In genomic region chr1:160419838-160420169, GRCh38 we compare ENCODE assay signal across 20 cellular contexts. TPM values are rescaled to one million over a fixed set of nuclear protein-coding genes. Genes with fewer than 3 reads are reported as not detected.
DNase-seq lines count a peak whose midpoint lies in the region; ATAC-seq and TF ChIP-seq lines count a peak whose summit lies in the region.
"Had no signal": no experiment of that assay in that cellular context is flagged by ENCODE, and none has a peak within 500 bp of the region (broad histone marks: within the 10 kb centered on the region; RNA-seq: fewer than 3 reads in every experiment).

No MANE protein-coding gene starts in this region.

- no peaks in the 10 kb centered on the region for H3K36me3 ChIP-seq in CD8-positive, alpha-beta memory T cell (ENCODE audit: insufficient read depth, low read length)

- peaks cover 3% of the 10 kb centered on the region; the same call in 1 of the 2 replicates for H3K4me1 Mint-ChIP-seq in WTC11
- H3K4me1 Mint-ChIP-seq in CD8-positive, alpha-beta memory T cell, result no peaks in the 10 kb centered on the region
- H3K4me1 Mint-ChIP-seq in activated naive CD8-positive, alpha-beta T cell treated with anti-CD3 and anti-CD28 coated beads for 36 hours, result no peaks in the 10 kb centered on the region
- H3K4me1 Mint-ChIP-seq: B cell had no signal

- H3K9me3 Mint-ChIP-seq in WTC11, result no peaks in the 10 kb centered on the region
- no peaks in the 10 kb centered on the region for H3K9me3 Mint-ChIP-seq in CD8-positive, alpha-beta memory T cell
- H3K9me3 Mint-ChIP-seq in activated naive CD8-positive, alpha-beta T cell treated with anti-CD3 and anti-CD28 coated beads for 36 hours, result no peaks in the 10 kb centered on the region
- H3K9me3 Mint-ChIP-seq: CD8-positive, alpha-beta T cell; GM23338; HFFc6 had no signal

- H3K27ac Mint-ChIP-seq in WTC11, result peak overlapping the region; percentile 71; the same call in 1 of the 2 replicates
- no peak overlapping the region for H3K27ac Mint-ChIP-seq in CD8-positive, alpha-beta memory T cell
- H3K27ac Mint-ChIP-seq in activated naive CD8-positive, alpha-beta T cell treated with anti-CD3 and anti-CD28 coated beads for 36 hours, result no peak overlapping the region
- H3K27ac Mint-ChIP-seq: B cell; CD8-positive, alpha-beta T cell; HFFc6 had no signal

- TF ChIP-seq CTCF in GM13977 (IDR thresholded peaks at IDR 0.05; ENCODE audit: extremely low read depth, insufficient read depth, missing control alignments) (no peak), WTC11 (IDR thresholded peaks at IDR 0.05) (no peak)

- POLR2A ChIA-PET in WTC11 (lab: Charles Lee), result no interaction called here
- POLR2A ChIA-PET in CD8-positive, alpha-beta memory T cell (lab: Charles Lee), result no interaction called here

- no peak for ATAC-seq in WTC11
- ATAC-seq: CD8-positive, alpha-beta T cell; GM23338 had no signal

- CTCF ChIA-PET in WTC11 (lab: Charles Lee), result interaction anchor here (1.1 kb wide), 1 partner anchor 8 kb away, joined by 3 read pairs; no protein-coding TSS in a partner anchor
- CTCF ChIA-PET in CD8-positive, alpha-beta memory T cell (lab: Charles Lee), result no interaction called here

- no peak overlapping the region for H3K4me3 ChIP-seq in CD8-positive, alpha-beta memory T cell (ENCODE audit: low read length)
- H3K4me3 ChIP-seq: BLaER1 treated with 17β-estradiol and CSF1 and Interleukin-3, amounts not matched to agents 10 nM and 100 nM; GM23338 had no signal

- H3K27ac ChIP-seq in CD8-positive, alpha-beta memory T cell (ENCODE audit: low read depth, low read length), result no peak overlapping the region
- H3K27ac ChIP-seq: BLaER1 treated with 17β-estradiol and CSF1 and Interleukin-3, amounts not matched to agents 10 nM and 100 nM had no signal

- no peaks in the 10 kb centered on the region for H3K4me1 ChIP-seq in CD8-positive, alpha-beta memory T cell (ENCODE audit: insufficient read depth, low read length)

- H3K27me3 ChIP-seq in CD8-positive, alpha-beta memory T cell (ENCODE audit: insufficient read depth, low read length, poor library complexity, severe bottlenecking), result no peaks in the 10 kb centered on the region
- H3K27me3 ChIP-seq: BLaER1 treated with 17β-estradiol and CSF1 and Interleukin-3, amounts not matched to agents 10 nM and 100 nM had no signal

- H3K4me3 Mint-ChIP-seq in WTC11, result no peak overlapping the region
- no peak overlapping the region for H3K4me3 Mint-ChIP-seq in CD8-positive, alpha-beta memory T cell
- H3K4me3 Mint-ChIP-seq in activated naive CD8-positive, alpha-beta T cell treated with anti-CD3 and anti-CD28 coated beads for 36 hours, result no peak overlapping the region
- H3K4me3 Mint-ChIP-seq: B cell; CD8-positive, alpha-beta T cell; GM23338; HFFc6 had no signal

- DNase-seq in GM13977 (ENCODE audit: low spot score), result peak; percentile 3
- no peak for DNase-seq in WTC11 (ENCODE audit: low spot score)
- DNase-seq in islet precursor cell, result peak; percentile 26
- no peak for DNase-seq in effector CD4-positive, alpha-beta T cell
- no peak for DNase-seq in CD8-positive, alpha-beta memory T cell
- no peak for DNase-seq in activated naive CD8-positive, alpha-beta T cell treated with anti-CD3 and anti-CD28 coated beads for 36 hours
- DNase-seq: CD8-positive, alpha-beta T cell; COR-L47; DMS 273 treated with DMSO at 0.1 percent for 48 hours; DMS53; DND-41; EL; HCEC 1CT; HFFc6 had no signal

- in situ Hi-C loops in GM13977 (cut with MboI; ENCODE audit: low pct_unique_long_range_greater_than_20kb, low sequenced_read_pairs, unreplicated experiment), result loop anchor here (25.0 kb wide), 2 partner anchors 417 to 542 kb away; partner anchors contain the start of gene ITLN2

- no peaks in the 10 kb centered on the region for H3K27me3 Mint-ChIP-seq in WTC11 (ENCODE audit: low read depth)
- H3K27me3 Mint-ChIP-seq in CD8-positive, alpha-beta memory T cell, result peaks cover 0 to 5% of the 10 kb centered on the region in 2 donors
- no peaks in the 10 kb centered on the region for H3K27me3 Mint-ChIP-seq in activated naive CD8-positive, alpha-beta T cell treated with anti-CD3 and anti-CD28 coated beads for 36 hours
- H3K27me3 Mint-ChIP-seq: B cell had no signal

- peaks cover 58% of the 10 kb centered on the region for H3K36me3 Mint-ChIP-seq in WTC11
- H3K36me3 Mint-ChIP-seq in CD8-positive, alpha-beta memory T cell, result no peaks in the 10 kb centered on the region
- H3K36me3 Mint-ChIP-seq in activated naive CD8-positive, alpha-beta T cell treated with anti-CD3 and anti-CD28 coated beads for 36 hours, result no peaks in the 10 kb centered on the region
- H3K36me3 Mint-ChIP-seq: CD8-positive, alpha-beta T cell had no signal

- no peaks in the 10 kb centered on the region for H3K9me3 ChIP-seq in CD8-positive, alpha-beta memory T cell (ENCODE audit: low read length)
- H3K9me3 ChIP-seq: BLaER1 treated with 17β-estradiol and CSF1 and Interleukin-3, amounts not matched to agents 10 nM and 100 nM had no signal

TF ChIP-seq in WTC11, 78 proteins besides CTCF, POLR2A, EP300 and RAD21 (continues in another document):
- TF ChIP-seq ZNF232 (CRISPR knock-in tag; IDR thresholded peaks at IDR 0.05) (no peak), NFYB (CRISPR knock-in tag; conservative IDR thresholded peaks at IDR 0.05; ENCODE audit: low read depth) (no peak), ZNF219 (CRISPR knock-in tag; IDR thresholded peaks at IDR 0.05; ENCODE audit: borderline replicate concordance) (no peak), RORB (CRISPR knock-in tag; IDR thresholded peaks at IDR 0.05) (no peak), GTF2I (CRISPR knock-in tag; conservative IDR thresholded peaks at IDR 0.05) (no peak), NR2C2 (CRISPR knock-in tag; IDR thresholded peaks at IDR 0.05) (no peak), TEAD4 (CRISPR knock-in tag; IDR thresholded peaks at IDR 0.05) (no peak), SOX15 (CRISPR knock-in tag; IDR thresholded peaks at IDR 0.05) (no peak), NFE2L1 (CRISPR knock-in tag; IDR thresholded peaks at IDR 0.05) (no peak), E2F5 (CRISPR knock-in tag; IDR thresholded peaks at IDR 0.05) (no peak), NR1H2 (CRISPR knock-in tag; IDR thresholded peaks at IDR 0.05) (no peak), TCF7 (CRISPR knock-in tag; IDR thresholded peaks at IDR 0.05; ENCODE audit: low read depth) (no peak), CDX4 (CRISPR knock-in tag; IDR thresholded peaks at IDR 0.05; ENCODE audit: borderline replicate concordance) (no peak), PRRX2 (CRISPR knock-in tag; IDR thresholded peaks at IDR 0.05) (no peak)
- TF ChIP-seq, protein P1, sequence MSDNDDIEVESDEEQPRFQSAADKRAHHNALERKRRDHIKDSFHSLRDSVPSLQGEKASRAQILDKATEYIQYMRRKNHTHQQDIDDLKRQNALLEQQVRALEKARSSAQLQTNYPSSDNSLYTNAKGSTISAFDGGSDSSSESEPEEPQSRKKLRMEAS (CRISPR knock-in tag; IDR thresholded peaks at IDR 0.05), result no peak
- TF ChIP-seq, protein P2, sequence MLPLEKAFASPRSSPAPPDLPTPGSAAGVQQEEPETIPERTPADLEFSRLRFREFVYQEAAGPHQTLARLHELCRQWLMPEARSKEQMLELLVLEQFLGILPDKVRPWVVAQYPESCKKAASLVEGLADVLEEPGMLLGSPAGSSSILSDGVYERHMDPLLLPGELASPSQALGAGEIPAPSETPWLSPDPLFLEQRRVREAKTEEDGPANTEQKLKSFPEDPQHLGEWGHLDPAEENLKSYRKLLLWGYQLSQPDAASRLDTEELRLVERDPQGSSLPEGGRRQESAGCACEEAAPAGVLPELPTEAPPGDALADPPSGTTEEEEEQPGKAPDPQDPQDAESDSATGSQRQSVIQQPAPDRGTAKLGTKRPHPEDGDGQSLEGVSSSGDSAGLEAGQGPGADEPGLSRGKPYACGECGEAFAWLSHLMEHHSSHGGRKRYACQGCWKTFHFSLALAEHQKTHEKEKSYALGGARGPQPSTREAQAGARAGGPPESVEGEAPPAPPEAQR (CRISPR knock-in tag; IDR thresholded peaks at IDR 0.05), result no peak
- TF ChIP-seq, protein P3, sequence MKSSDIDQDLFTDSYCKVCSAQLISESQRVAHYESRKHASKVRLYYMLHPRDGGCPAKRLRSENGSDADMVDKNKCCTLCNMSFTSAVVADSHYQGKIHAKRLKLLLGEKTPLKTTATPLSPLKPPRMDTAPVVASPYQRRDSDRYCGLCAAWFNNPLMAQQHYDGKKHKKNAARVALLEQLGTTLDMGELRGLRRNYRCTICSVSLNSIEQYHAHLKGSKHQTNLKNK (CRISPR knock-in tag; IDR thresholded peaks at IDR 0.05), result no peak

RNA-seq across cellular contexts. Expression of gene VANGL2, which starts 19.4 kb away (rescaled TPM):
- 68.0 to 69.7 TPM (median 68.6 TPM) in 3 replicates for total RNA-seq in WTC11 (2021)
- total RNA-seq in CD8-positive, alpha-beta memory T cell, result under 1 TPM; 0.04 to 0.07 TPM
- not detected for polyA plus RNA-seq in CD8-positive, alpha-beta memory T cell
- under 1 TPM; 0.24 to 0.31 TPM for total RNA-seq in activated naive CD8-positive, alpha-beta T cell treated with anti-CD3 and anti-CD28 coated beads for 36 hours
- total RNA-seq: CD8-positive, alpha-beta T cell; HFFc6 had no signal

RNA-seq across cellular contexts. Expression of gene NHLH1, which starts 52.9 kb away (rescaled TPM):
- total RNA-seq in WTC11 (2021), result 0.69 to 0.70 TPM (median 0.69 TPM) in 3 replicates
- total RNA-seq in CD8-positive, alpha-beta memory T cell, result under 1 TPM; 0.38 to 0.48 TPM
- not detected for polyA plus RNA-seq in CD8-positive, alpha-beta memory T cell
- under 1 TPM; 0.34 to 0.52 TPM for total RNA-seq in activated naive CD8-positive, alpha-beta T cell treated with anti-CD3 and anti-CD28 coated beads for 36 hours
- total RNA-seq: A172, G401, HT-29 had no signal

Comparison
In these comparisons a context has a peak if more than half of its experiments do, and no peak if none do; other contexts are left out.
1. DNase-seq: peak in GM13977 (single experiment) and islet precursor cell (single experiment); none in WTC11 (single experiment), effector CD4-positive, alpha-beta T cell (single experiment), CD8-positive, alpha-beta memory T cell (0 of 5) and activated naive CD8-positive, alpha-beta T cell treated with anti-CD3 and anti-CD28 coated beads for 36 hours (single experiment).
2. RNA of gene VANGL2, which starts 19.4 kb away (total RNA-seq): 68.0 to 69.7 TPM in WTC11; 0.24 to 0.31 TPM in activated naive CD8-positive, alpha-beta T cell treated with anti-CD3 and anti-CD28 coated beads for 36 hours and 0.04 to 0.07 TPM in CD8-positive, alpha-beta memory T cell; every median in the first group is over 10 times any median in the second.